In genomic region chr2:133878326-133878725, GRCh38 we compare ENCODE assay signal across 39 cellular contexts.
"Had no signal": no experiment of that assay in that cellular context is flagged by ENCODE, and none has a peak within 500 bp of the region (broad histone marks: within the 10 kb centered on the region; RNA-seq: fewer than 3 reads in every experiment).

No MANE protein-coding gene starts in this region.

- H3K36me3 Mint-ChIP-seq: activated naive CD4-positive, alpha-beta T cell treated with anti-CD3 and anti-CD28 coated beads, Interleukin-2, amount 10 ng/mL, durations not matched to agents 7 days and 5 days; activated naive CD4-positive, alpha-beta T cell treated with anti-CD3 and anti-CD28 coated beads, Interleukin-2, amount 50 U/mL, for 24 hours; activated naive CD4-positive, alpha-beta T cell treated with anti-CD3 and anti-CD28 coated beads, Interleukin-2, amount 50 U/mL, for 72 hours; activated naive CD8-positive, alpha-beta T cell; activated naive CD8-positive, alpha-beta T cell treated with anti-CD3 and anti-CD28 coated beads for 36 hours; activated naive CD8-positive, alpha-beta T cell treated with anti-CD3 and anti-CD28 coated beads, Interleukin-2, amount 10 ng/mL, durations not matched to agents 7 days and 5 days; brain had no signal

- ATAC-seq: activated naive CD4-positive, alpha-beta T cell treated with anti-CD3 and anti-CD28 coated beads, Interleukin-2, amount 50 U/mL, for 72 hours; activated naive CD8-positive, alpha-beta T cell treated with anti-CD3 and anti-CD28 coated beads, Interleukin-2, amount 50 U/mL, for 24 hours; activated T-cell treated with anti-CD3 and anti-CD28 coated beads, Interleukin-2, amount 50 U/mL, for 4 hours; activated T-cell treated with anti-CD3 and anti-CD28 coated beads, Interleukin-2, amount 50 U/mL, for 72 hours; activated T-helper 17 cell treated with anti-CD3 and anti-CD28 coated beads, Interleukin-2, amount 50 U/mL, for 72 hours; body of pancreas had no signal

- H3K4me3 ChIP-seq: adrenal gland, ascending aorta, body of pancreas, breast epithelium, cardiac muscle cell had no signal

- H3K27ac Mint-ChIP-seq: activated naive CD4-positive, alpha-beta T cell treated with anti-CD3 and anti-CD28 coated beads for 36 hours; activated naive CD4-positive, alpha-beta T cell treated with anti-CD3 and anti-CD28 coated beads, Interleukin-2, amount 10 ng/mL, durations not matched to agents 7 days and 5 days; activated naive CD4-positive, alpha-beta T cell treated with anti-CD3 and anti-CD28 coated beads, Interleukin-2, amount 50 U/mL, for 24 hours; activated naive CD4-positive, alpha-beta T cell treated with anti-CD3 and anti-CD28 coated beads, Interleukin-2, amount 50 U/mL, for 72 hours; activated naive CD8-positive, alpha-beta T cell; activated naive CD8-positive, alpha-beta T cell treated with anti-CD3 and anti-CD28 coated beads for 36 hours; activated naive CD8-positive, alpha-beta T cell treated with anti-CD3 and anti-CD28 coated beads, Interleukin-2, amount 10 ng/mL, durations not matched to agents 7 days and 5 days; activated naive CD8-positive, alpha-beta T cell treated with anti-CD3 and anti-CD28 coated beads, Interleukin-2, amount 50 U/mL, for 24 hours; activated T-cell treated with anti-CD3 and anti-CD28 coated beads, Interleukin-2, amount 50 U/mL, for 24 hours; activated T-cell treated with anti-CD3 and anti-CD28 coated beads, Interleukin-2, amount 50 U/mL, for 72 hours; activated T-helper 1 cell treated with anti-CD3 and anti-CD28 coated beads, Interleukin-12 subunit alpha, Interleukin-12 subunit beta, Interleukin-2, Interleukin-4 antibody, amounts not matched to agents 30 ng/mL and 10 ng/mL and 1 ng/mL, durations not matched to agents 14 hours and 24 hours and 36 hours; activated T-helper 17 cell treated with anti-CD3 and anti-CD28 coated beads, Interleukin-2, amount 50 U/mL, for 72 hours; activated T-helper 2 cell treated with anti-CD3 and anti-CD28 coated beads, Interferon-gamma antibody, Interleukin-2, Interleukin-4, amounts not matched to agents 10 μg/mL and 5 μg/mL and 100 μg/mL, durations not matched to agents 14 hours and 24 hours and 36 hours; brain had no signal

- H3K9me3 Mint-ChIP-seq: activated naive CD4-positive, alpha-beta T cell treated with anti-CD3 and anti-CD28 coated beads for 36 hours; activated naive CD4-positive, alpha-beta T cell treated with anti-CD3 and anti-CD28 coated beads, Interleukin-2, amount 10 ng/mL, durations not matched to agents 7 days and 5 days; activated naive CD4-positive, alpha-beta T cell treated with anti-CD3 and anti-CD28 coated beads, Interleukin-2, amount 50 U/mL, for 24 hours; activated naive CD4-positive, alpha-beta T cell treated with anti-CD3 and anti-CD28 coated beads, Interleukin-2, amount 50 U/mL, for 72 hours; activated naive CD8-positive, alpha-beta T cell treated with anti-CD3 and anti-CD28 coated beads for 36 hours; activated naive CD8-positive, alpha-beta T cell treated with anti-CD3 and anti-CD28 coated beads, Interleukin-2, amount 10 ng/mL, durations not matched to agents 7 days and 5 days; activated naive CD8-positive, alpha-beta T cell treated with anti-CD3 and anti-CD28 coated beads, Interleukin-2, amount 50 U/mL, for 24 hours; activated T-cell treated with anti-CD3 and anti-CD28 coated beads, Interleukin-2, amount 50 U/mL, for 24 hours; activated T-cell treated with anti-CD3 and anti-CD28 coated beads, Interleukin-2, amount 50 U/mL, for 4 hours; activated T-cell treated with anti-CD3 and anti-CD28 coated beads, Interleukin-2, amount 50 U/mL, for 72 hours; activated T-helper 1 cell treated with anti-CD3 and anti-CD28 coated beads, Interleukin-12 subunit alpha, Interleukin-12 subunit beta, Interleukin-2, Interleukin-4 antibody, amounts not matched to agents 30 ng/mL and 10 ng/mL and 1 ng/mL, durations not matched to agents 14 hours and 24 hours and 36 hours; activated T-helper 17 cell treated with anti-CD3 and anti-CD28 coated beads, Interleukin-2, amount 50 U/mL, for 72 hours; activated T-helper 2 cell treated with anti-CD3 and anti-CD28 coated beads, Interferon-gamma antibody, Interleukin-2, Interleukin-4, amounts not matched to agents 10 μg/mL and 5 μg/mL and 100 μg/mL, durations not matched to agents 14 hours and 24 hours and 36 hours; central memory CD8-positive, alpha-beta T cell had no signal

- H3K9me3 ChIP-seq: adrenal gland, ascending aorta, body of pancreas, breast epithelium had no signal

- H3K4me1 Mint-ChIP-seq: activated naive CD4-positive, alpha-beta T cell treated with anti-CD3 and anti-CD28 coated beads, Interleukin-2, amount 10 ng/mL, durations not matched to agents 7 days and 5 days; activated naive CD4-positive, alpha-beta T cell treated with anti-CD3 and anti-CD28 coated beads, Interleukin-2, amount 50 U/mL, for 24 hours; activated naive CD8-positive, alpha-beta T cell treated with anti-CD3 and anti-CD28 coated beads for 36 hours; activated naive CD8-positive, alpha-beta T cell treated with anti-CD3 and anti-CD28 coated beads, Interleukin-2, amount 10 ng/mL, durations not matched to agents 7 days and 5 days; activated naive CD8-positive, alpha-beta T cell treated with anti-CD3 and anti-CD28 coated beads, Interleukin-2, amount 50 U/mL, for 24 hours; activated T-helper 17 cell treated with anti-CD3 and anti-CD28 coated beads, Interleukin-2, amount 50 U/mL, for 72 hours; brain; central memory CD8-positive, alpha-beta T cell had no signal

- DNase-seq: activated effector memory CD4-positive, alpha-beta T cell treated with anti-CD3 and anti-CD28 coated beads, Interleukin-2, amount 50 U/mL, for 16 hours; activated effector memory CD4-positive, alpha-beta T cell treated with Interleukin-2 at 50 U/mL for 16 hours; activated gamma-delta T cell; activated gamma-delta T cell treated with Interleukin-2 at 50 U/mL for 16 hours; activated naive CD4-positive, alpha-beta T cell; activated naive CD4-positive, alpha-beta T cell treated with anti-CD3 and anti-CD28 coated beads for 36 hours; activated naive CD4-positive, alpha-beta T cell treated with anti-CD3 and anti-CD28 coated beads, Interleukin-2, amount 10 ng/mL, durations not matched to agents 7 days and 5 days; activated naive CD4-positive, alpha-beta T cell treated with anti-CD3 and anti-CD28 coated beads, Interleukin-2, amount 50 U/mL, for 16 hours; activated naive CD4-positive, alpha-beta T cell treated with Interleukin-2 at 50 U/mL for 16 hours; activated naive CD8-positive, alpha-beta T cell treated with anti-CD3 and anti-CD28 coated beads for 36 hours; activated naive CD8-positive, alpha-beta T cell treated with anti-CD3 and anti-CD28 coated beads, Interleukin-2, amount 10 ng/mL, durations not matched to agents 7 days and 5 days; activated naive CD8-positive, alpha-beta T cell treated with anti-CD3 and anti-CD28 coated beads, Interleukin-2, amount 50 U/mL, for 24 hours; activated T-cell treated with anti-CD3 and anti-CD28 coated beads for 4 hours; activated T-cell treated with anti-CD3 and anti-CD28 coated beads, Interleukin-2, amount 50 U/mL, for 1 hour; activated T-cell treated with anti-CD3 and anti-CD28 coated beads, Interleukin-2, amount 50 U/mL, for 24 hours; activated T-cell treated with anti-CD3 and anti-CD28 coated beads, Interleukin-2, amount 50 U/mL, for 4 hours; activated T-cell treated with anti-CD3 and anti-CD28 coated beads, Interleukin-2, amount 50 U/mL, for 48 hours; activated T-cell treated with anti-CD3 and anti-CD28 coated beads, Interleukin-2, amount 50 U/mL, for 72 hours; adrenal gland; amniotic stem cell; amygdala; anterior cingulate cortex; aorta; body of pancreas; brain microvascular endothelial cell; caudate nucleus; central memory CD4-positive, alpha-beta T cell; cerebellar nuclear complex had no signal

- H3K4me1 ChIP-seq: adrenal gland, ascending aorta, body of pancreas, breast epithelium had no signal

- H3K27ac ChIP-seq: adrenal gland, ascending aorta, body of pancreas, brain microvascular endothelial cell, breast epithelium, cardiac muscle cell had no signal

- H3K27me3 ChIP-seq: adrenal gland, ascending aorta, body of pancreas, breast epithelium, cardiac muscle cell had no signal

- H3K36me3 ChIP-seq: adrenal gland, ascending aorta, brain microvascular endothelial cell, breast epithelium, cardiac muscle cell had no signal

- H3K4me3 Mint-ChIP-seq: activated naive CD4-positive, alpha-beta T cell treated with anti-CD3 and anti-CD28 coated beads for 36 hours; activated naive CD4-positive, alpha-beta T cell treated with anti-CD3 and anti-CD28 coated beads, Interleukin-2, amount 10 ng/mL, durations not matched to agents 7 days and 5 days; activated naive CD4-positive, alpha-beta T cell treated with anti-CD3 and anti-CD28 coated beads, Interleukin-2, amount 50 U/mL, for 24 hours; activated naive CD8-positive, alpha-beta T cell; activated naive CD8-positive, alpha-beta T cell treated with anti-CD3 and anti-CD28 coated beads for 36 hours; activated naive CD8-positive, alpha-beta T cell treated with anti-CD3 and anti-CD28 coated beads, Interleukin-2, amount 10 ng/mL, durations not matched to agents 7 days and 5 days; activated naive CD8-positive, alpha-beta T cell treated with anti-CD3 and anti-CD28 coated beads, Interleukin-2, amount 50 U/mL, for 24 hours; activated T-cell treated with anti-CD3 and anti-CD28 coated beads, Interleukin-2, amount 50 U/mL, for 24 hours; activated T-cell treated with anti-CD3 and anti-CD28 coated beads, Interleukin-2, amount 50 U/mL, for 4 hours; activated T-cell treated with anti-CD3 and anti-CD28 coated beads, Interleukin-2, amount 50 U/mL, for 72 hours; activated T-helper 1 cell treated with anti-CD3 and anti-CD28 coated beads, Interleukin-12 subunit alpha, Interleukin-12 subunit beta, Interleukin-2, Interleukin-4 antibody, amounts not matched to agents 30 ng/mL and 10 ng/mL and 1 ng/mL, durations not matched to agents 14 hours and 24 hours and 36 hours; activated T-helper 17 cell treated with anti-CD3 and anti-CD28 coated beads, Interleukin-2, amount 50 U/mL, for 72 hours; brain; central memory CD8-positive, alpha-beta T cell had no signal
